Comparison of ENCODE assay signal across 29 cellular contexts in the genomic region with DNA sequence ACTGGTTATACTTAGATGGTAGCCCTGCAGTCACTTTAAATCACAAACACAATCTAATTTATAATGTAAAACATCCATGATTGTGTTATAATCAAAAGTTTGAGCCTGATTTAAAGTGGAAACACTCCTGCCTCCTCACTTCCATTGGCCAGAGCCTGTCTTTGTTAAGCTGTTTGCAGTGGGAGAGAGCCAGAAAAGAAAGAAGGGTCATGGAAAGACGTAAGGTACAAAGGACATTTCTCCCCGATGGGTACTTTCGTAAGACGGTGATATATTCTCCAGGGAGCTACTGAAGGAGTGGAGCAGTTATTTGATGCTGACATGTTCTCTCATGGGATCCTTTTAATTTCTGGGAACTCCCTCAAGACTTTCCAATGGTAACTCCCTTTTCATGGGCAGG.
"Had no signal": no experiment of that assay in that cellular context is flagged by ENCODE, and none has a peak within 500 bp of the region (broad histone marks: within the 10 kb centered on the region; RNA-seq: fewer than 3 reads in every experiment).

No MANE protein-coding gene starts in this region.

- H3K4me2 ChIP-seq: hepatocyte had no signal

- H3K9me3 ChIP-seq: esophagus squamous epithelium, gastrocnemius medialis, left lung, lower lobe of right lung had no signal

- DNase-seq: dermis blood vessel endothelial cell; dorsolateral prefrontal cortex; effector CD8-positive, alpha-beta T cell; effector memory CD8-positive, alpha-beta T cell; endodermal cell; erythroblast; esophagus squamous epithelium; foreskin fibroblast; foreskin melanocyte; gastrocnemius medialis; heart left ventricle; hypothalamus; immature natural killer cell; islet precursor cell; kidney; kidney glomerular epithelial cell; left colon; left lung; left ventricle myocardium superior; lower lobe of right lung; mesendoderm; midbrain; naive thymus-derived CD4-positive, alpha-beta T cell had no signal

- ATAC-seq: effector memory CD8-positive, alpha-beta T cell; esophagus mucosa; gastrocnemius medialis; heart left ventricle; left colon; left lung; left ventricle myocardium superior; lower lobe of right lung; naive thymus-derived CD4-positive, alpha-beta T cell had no signal

- H3K27me3 ChIP-seq: dorsolateral prefrontal cortex, esophagus squamous epithelium, gastrocnemius medialis, heart left ventricle, hepatocyte, left lung had no signal

- H2AFZ ChIP-seq: hepatocyte had no signal

- FAIRE-seq: colon, endometrium, kidney had no signal

- H3K4me3 ChIP-seq: coronary artery, dorsolateral prefrontal cortex, esophagus squamous epithelium, gastrocnemius medialis, heart left ventricle, hepatocyte, left lung, lower lobe of right lung had no signal

- H3K4me1 ChIP-seq: gastrocnemius medialis, heart left ventricle, left lung, lower lobe of right lung had no signal

- H3K36me3 ChIP-seq: esophagus squamous epithelium, gastrocnemius medialis, heart left ventricle, left lung, lower lobe of right lung had no signal

- H3K27ac ChIP-seq: coronary artery, epithelial cell of prostate, esophagus squamous epithelium, gastrocnemius medialis, heart left ventricle, hepatocyte, left lung, lower lobe of right lung had no signal
